ENCODE assay signal across 9 cellular contexts in genomic region chr20:50195524-50196120, GRCh38. TPM values are rescaled to one million over a fixed set of nuclear protein-coding genes. Genes with fewer than 3 reads are reported as not detected.
A peak's percentile ranks its signal among the peaks of the same experiment; 100 is the strongest.
DNase-seq lines count a peak whose midpoint lies in the region; ATAC-seq, FAIRE-seq and TF ChIP-seq lines count a peak whose summit lies in the region.
"Had no signal": no experiment of that assay in that cellular context is flagged by ENCODE, and none has a peak within 500 bp of the region (broad histone marks: within the 10 kb centered on the region; RNA-seq: fewer than 3 reads in every experiment).

No MANE protein-coding gene starts in this region.

- H3K27ac ChIP-seq in IMR-90 (ENCODE audit: insufficient read depth, low read length) (no peak overlapping the region; the same call in 1 of the 2 replicates), epithelial cell of prostate (peak overlapping the region; percentile 95), skin epidermis (peak overlapping the region in 13 of 21 experiments; percentile 21 to 99 (median 98))

- H3K4me1 ChIP-seq in IMR-90 (ENCODE audit: control insufficient read depth, insufficient read depth, low read length): peaks cover 11% of the 10 kb centered on the region

- peaks cover 10% of the 10 kb centered on the region for H3K9me1 ChIP-seq in IMR-90 (ENCODE audit: insufficient read depth, low read length)

- TF ChIP-seq CTCF in Calu3 (IDR thresholded peaks at IDR 0.05; ENCODE audit: unreplicated experiment) (no peak), IMR-90 (conservative IDR thresholded peaks at IDR 0.05; ENCODE audit: low read depth, low read length) (no peak)

- 91% methylated on average over 5 of the region's 13 CpGs; no CpG with 5 or more reads in 1 of the 2 experiments for whole genome bisulfite sequencing in IMR-90 (ENCODE audit: extremely low coverage in 2 of 2, insufficient read length in 1 of 2), 2 experiments

- H3K9ac ChIP-seq in IMR-90 (ENCODE audit: low read depth, low read length): no peak overlapping the region

- H3K27me3 Mint-ChIP-seq in Calu3 (ENCODE audit: unreplicated experiment): no peaks in the 10 kb centered on the region
- H3K27me3 Mint-ChIP-seq: activated B cell treated with CpG ODN at 0.5 μM for 24 hours had no signal

- ATAC-seq in IMR-90 (ENCODE audit: low read depth): no peak
- ATAC-seq in HG03442 (IDR thresholded peaks at IDR 0.05; ENCODE audit: unreplicated experiment): no peak
- ATAC-seq in HG02840 (IDR thresholded peaks at IDR 0.05; ENCODE audit: low FRiP score, unreplicated experiment): no peak

- DNase-seq in Calu3: no peak
- peak; percentile 64 for DNase-seq in IMR-90
- DNase-seq in epithelial cell of prostate (ENCODE audit: low read depth, low spot score): no peak
- no peak for DNase-seq in RCC 7860 (ENCODE audit: low spot score)
- DNase-seq: activated B cell treated with CpG ODN at 0.5 μM for 24 hours, NCI-H2081 treated with DMSO at 0.1 percent for 48 hours had no signal

- no peaks in the 10 kb centered on the region for H3K27me3 ChIP-seq in IMR-90 (ENCODE audit: control insufficient read depth, insufficient read depth, low read length)

- peaks cover 54% of the 10 kb centered on the region for H4K20me1 ChIP-seq in IMR-90 (ENCODE audit: insufficient read depth, low read length)

- peak overlapping the region; percentile 93 for H3K4me3 Mint-ChIP-seq in Calu3 (ENCODE audit: low read depth, unreplicated experiment)
- H3K4me3 Mint-ChIP-seq: activated B cell treated with CpG ODN at 0.5 μM for 24 hours had no signal

- H3K9me3 Mint-ChIP-seq in Calu3 (ENCODE audit: low read depth, unreplicated experiment): no peaks in the 10 kb centered on the region

- peaks cover 33% of the 10 kb centered on the region for H3K36me3 ChIP-seq in IMR-90 (ENCODE audit: control insufficient read depth, insufficient read depth, low read length)

- H2BK15ac ChIP-seq in IMR-90 (ENCODE audit: low read depth, low read length): no peak overlapping the region

- FAIRE-seq in RCC 7860 (lab: Jason Lieb, UNC): no peak

- H3K4me2 ChIP-seq in IMR-90 (ENCODE audit: low read depth, low read length): no peak overlapping the region

- H3K14ac ChIP-seq in IMR-90 (replicated peaks; ENCODE audit: low read depth, low read length): peak overlapping the region; percentile 99; the same call in 1 of the 2 replicates

- H3K9me3 ChIP-seq in IMR-90 (ENCODE audit: control insufficient read depth, insufficient read depth, low read length): peaks cover 3% of the 10 kb centered on the region; the same call in 1 of the 2 replicates

- no peak overlapping the region for H2BK20ac ChIP-seq in IMR-90 (ENCODE audit: low read depth, low read length)

- H2AK9ac ChIP-seq in IMR-90 (replicated peaks; ENCODE audit: low read depth, low read length, poor library complexity): peak overlapping the region; percentile 17

- POLR2A ChIA-PET in IMR-90 (lab: Charles Lee; ENCODE audit: unreplicated experiment): interaction anchor here (0.5 to 1.1 kb wide), 3 partner anchors 43 to 211 kb away, joined by 3 to 20 read pairs (median 9); no protein-coding TSS in a partner anchor

- no TSS peak for BruUV-seq in Calu3 (replicated peaks; lab: Mats Ljungman, UMichigan)
- BruUV-seq in IMR-90 (replicated peaks; lab: Mats Ljungman, UMichigan): no TSS peak

- dilution Hi-C loops in IMR-90 (cut with HindIII; ENCODE audit: low sequenced_read_pairs, unreplicated experiment): no loop called here

- peaks cover 37% of the 10 kb centered on the region for H3K4me1 Mint-ChIP-seq in Calu3 (ENCODE audit: low read depth, unreplicated experiment)

- CTCF ChIA-PET in Calu3 (lab: Charles Lee): interaction anchor here (0.7 kb wide), 1 partner anchor 41 kb away, joined by 3 read pairs; no protein-coding TSS in a partner anchor
- CTCF ChIA-PET in IMR-90 (lab: Yijun Ruan, JAX): interaction anchor here (0.6 kb wide), 2 partner anchors 261 to 431 kb away, joined by 3 read pairs; no protein-coding TSS in a partner anchor

- no peak overlapping the region; the same call in 1 of the 2 replicates for H3K4ac ChIP-seq in IMR-90 (ENCODE audit: low read depth, low read length)

- peak overlapping the region; percentile 21; the same call in 1 of the 2 replicates for H2AK5ac ChIP-seq in IMR-90 (ENCODE audit: low read depth, low read length)

- H2BK120ac ChIP-seq in IMR-90 (ENCODE audit: low read depth, low read length): no peak overlapping the region

- peak overlapping the region; percentile 6; the same call in 1 of the 2 replicates for H4K5ac ChIP-seq in IMR-90 (ENCODE audit: low read depth, low read length)

- intact Hi-C loops in Calu3 (cut with micrococcal nuclease; ENCODE audit: unreplicated experiment): loop anchor here (10.0 kb wide), 1 partner anchor 169 kb away; no protein-coding TSS in a partner anchor
- intact Hi-C loops in IMR-90 (cut with micrococcal nuclease): no loop called here

- in situ Hi-C loops in IMR-90 (cut with MboI; ENCODE audit: low sequenced_read_pairs): no loop called here

- peak overlapping the region in 1 of 2 experiments; percentile 29; a peak in 2 of 4 replicates for H4K8ac ChIP-seq in IMR-90 (ENCODE audit: low read depth in 2 of 2, low read length in 2 of 2)

- no peak overlapping the region for H4K91ac ChIP-seq in IMR-90 (ENCODE audit: insufficient read depth, low read depth, low read length)

- peak overlapping the region; percentile 99 for H3K27ac Mint-ChIP-seq in Calu3 (ENCODE audit: unreplicated experiment)
- H3K27ac Mint-ChIP-seq: activated B cell treated with CpG ODN at 0.5 μM for 24 hours had no signal

- H3K56ac ChIP-seq in IMR-90 (ENCODE audit: extremely low read depth, insufficient read depth, low read length): no peak overlapping the region

- peaks cover 71% of the 10 kb centered on the region for H3K36me3 Mint-ChIP-seq in Calu3 (ENCODE audit: insufficient read depth, unreplicated experiment)

- peak; percentile 80; the same call in 1 of the 2 replicates for TF ChIP-seq POLR2A in IMR-90 (IDR thresholded peaks at IDR 0.05; ENCODE audit: low read depth, low read length)

- H3K18ac ChIP-seq in IMR-90 (ENCODE audit: low read depth, low read length): no peak overlapping the region

- H3K4me3 ChIP-seq in IMR-90 (ENCODE audit: insufficient read depth, low read depth, low read length) (no peak overlapping the region), skin epidermis (no peak overlapping the region)

- peaks cover 8 to 53% of the 10 kb centered on the region in 2 experiments for H3K79me1 ChIP-seq in IMR-90 (ENCODE audit: low read depth in 1 of 2, low read length in 2 of 2)

- peak overlapping the region; percentile 93 for H3K23ac ChIP-seq in IMR-90 (ENCODE audit: low read depth, low read length)

- H2AFZ ChIP-seq in IMR-90 (replicated peaks; ENCODE audit: low read length, poor library complexity): no peak overlapping the region

- 0 out of 2 replicates have a peak, but pooled peaks have one; percentile 0 for TF ChIP-seq RAD21 in IMR-90 (IDR thresholded peaks at IDR 0.05; ENCODE audit: low read length)

- H2BK5ac ChIP-seq in IMR-90 (ENCODE audit: low read depth, low read length, poor library complexity, severe bottlenecking): no peak overlapping the region

TF ChIP-seq in IMR-90, 13 proteins besides CTCF, POLR2A, EP300 and RAD21:
- TF ChIP-seq NFE2L2 (IDR thresholded peaks at IDR 0.05; ENCODE audit: low read depth, low read length) (no peak), SMC3 (IDR thresholded peaks at IDR 0.05; ENCODE audit: low read depth, low read length) (peak; percentile 13; the same call in 1 of the 2 replicates), BHLHE40 (IDR thresholded peaks at IDR 0.05; ENCODE audit: low read depth, low read length) (no peak), MXI1 (IDR thresholded peaks at IDR 0.05; ENCODE audit: borderline replicate concordance, low read depth, low read length) (no peak)
- TF ChIP-seq, protein P1, sequence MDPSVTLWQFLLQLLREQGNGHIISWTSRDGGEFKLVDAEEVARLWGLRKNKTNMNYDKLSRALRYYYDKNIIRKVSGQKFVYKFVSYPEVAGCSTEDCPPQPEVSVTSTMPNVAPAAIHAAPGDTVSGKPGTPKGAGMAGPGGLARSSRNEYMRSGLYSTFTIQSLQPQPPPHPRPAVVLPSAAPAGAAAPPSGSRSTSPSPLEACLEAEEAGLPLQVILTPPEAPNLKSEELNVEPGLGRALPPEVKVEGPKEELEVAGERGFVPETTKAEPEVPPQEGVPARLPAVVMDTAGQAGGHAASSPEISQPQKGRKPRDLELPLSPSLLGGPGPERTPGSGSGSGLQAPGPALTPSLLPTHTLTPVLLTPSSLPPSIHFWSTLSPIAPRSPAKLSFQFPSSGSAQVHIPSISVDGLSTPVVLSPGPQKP (IDR thresholded peaks at IDR 0.05; ENCODE audit: borderline replicate concordance, low read depth, low read length): no peak

RNA-seq across cellular contexts. Expression of gene CEBPB, which starts 5.0 kb away (rescaled TPM):
- total RNA-seq in Calu3 (2022): 137 and 147 TPM in 2 replicates
- total RNA-seq in IMR-90 (2012; rRNA removed): 3.4 and 6.9 TPM in 2 replicates
- polyA plus RNA-seq in IMR-90 (2012; rRNA removed): 17.4 and 33.6 TPM in 2 replicates
- polyA plus RNA-seq in IMR-90 (2012; cell fraction: cytosol; rRNA removed): 18.5 and 103 TPM in 2 replicates
- 98.3 and 167 TPM in 2 replicates for polyA plus RNA-seq in IMR-90 (2012; cell fraction: nucleus; rRNA removed; ENCODE audit: low replicate concordance)

RNA-seq across cellular contexts. Expression of gene PEDS1, which starts 42.1 kb away (rescaled TPM):
- total RNA-seq in Calu3 (2022) (36.0 and 37.5 TPM in 2 replicates), IMR-90 (2012; rRNA removed) (24.0 and 25.3 TPM in 2 replicates)
- polyA plus RNA-seq in IMR-90 (2012; rRNA removed): 59.9 and 67.6 TPM in 2 replicates
- 26.9 and 58.5 TPM in 2 replicates for polyA plus RNA-seq in IMR-90 (2012; cell fraction: cytosol; rRNA removed)
- polyA plus RNA-seq in IMR-90 (2012; cell fraction: nucleus; rRNA removed; ENCODE audit: low replicate concordance): 24.5 and 45.9 TPM in 2 replicates

Comparison
In these comparisons a context has a peak if more than half of its experiments do, and no peak if none do; other contexts are left out.
1. RNA of gene CEBPB, which starts 5.0 kb away (total RNA-seq): 137 to 147 TPM in Calu3; 3.4 to 6.9 TPM in IMR-90; every median in the first group is over 10 times any median in the second.